ENCODE assay signal across 1 cellular context in the genomic region with DNA sequence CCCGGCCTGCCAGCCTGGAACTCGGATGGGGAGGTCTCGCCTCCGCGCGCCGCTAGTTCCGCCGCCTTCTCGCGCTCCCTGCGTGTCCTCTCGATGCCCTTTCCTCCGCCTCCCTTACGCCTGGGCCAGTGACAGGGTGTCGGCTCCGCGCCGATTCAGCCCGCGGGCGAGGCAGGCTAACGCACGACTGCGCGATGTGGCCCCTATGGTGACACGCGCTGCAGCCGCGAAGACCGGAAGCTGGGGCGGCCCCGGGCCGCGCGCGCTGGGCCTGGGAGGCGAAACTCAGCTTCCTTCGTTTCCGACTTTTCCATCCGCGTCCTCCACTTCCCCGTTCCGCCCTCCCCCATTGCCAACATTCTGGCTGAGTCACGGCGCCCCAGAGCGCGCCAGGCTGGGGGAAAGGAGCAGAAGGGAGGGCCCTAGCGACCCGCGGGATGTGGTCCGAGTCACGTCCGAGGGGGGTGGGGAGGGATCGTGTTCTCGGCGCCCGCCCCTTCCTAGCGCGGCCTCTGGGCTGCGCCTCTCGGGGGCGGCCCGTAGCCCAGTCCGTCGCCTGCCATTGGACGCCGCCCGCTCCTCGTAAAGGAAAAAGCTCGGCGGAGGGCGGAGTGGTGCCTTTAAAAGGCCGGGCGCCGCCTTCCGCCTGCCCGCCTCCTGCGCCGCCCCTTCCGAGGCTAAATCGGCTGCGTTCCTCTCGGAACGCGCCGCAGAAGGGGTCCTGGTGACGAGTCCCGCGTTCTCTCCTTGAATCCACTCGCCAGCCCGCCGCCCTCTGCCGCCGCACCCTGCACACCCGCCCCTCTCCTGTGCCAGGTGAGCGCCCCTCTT.
TF ChIP-seq lines count a peak whose summit lies in the region.

Gene ALDOA, plus strand, starts transcription at position 649 of the 831 bp plus-strand sequence. CDS start 1,138 bp downstream, outside the sequence.

TF ChIP-seq in HepG2, 621 proteins besides CTCF, POLR2A, EP300 and RAD21 (continued from another document and continues in another):
- TF ChIP-seq ZNF646 (CRISPR knock-in tag; IDR thresholded peaks at IDR 0.05) (peak; percentile 47; the same call in 1 of the 2 replicates), XBP1 (CRISPR knock-in tag; IDR thresholded peaks at IDR 0.05) (peak; percentile 31), HMG20B (CRISPR knock-in tag; conservative IDR thresholded peaks at IDR 0.05) (peak; percentile 68), ZNF446 (CRISPR knock-in tag; IDR thresholded peaks at IDR 0.05) (peak; percentile 99), GATAD1 (CRISPR knock-in tag; IDR thresholded peaks at IDR 0.05) (peak; percentile 81), ZNF605 (CRISPR knock-in tag; IDR thresholded peaks at IDR 0.05) (peak; percentile 98), HOXA5 (CRISPR knock-in tag; IDR thresholded peaks at IDR 0.05) (peak; percentile 79), TGIF2 (CRISPR knock-in tag; IDR thresholded peaks at IDR 0.05) (peak; percentile 76), FOXA3 (CRISPR knock-in tag; IDR thresholded peaks at IDR 0.05) (peak; percentile 61), REPIN1 (CRISPR knock-in tag; IDR thresholded peaks at IDR 0.05; ENCODE audit: borderline replicate concordance, low read depth) (peak; percentile 93), RARA (CRISPR knock-in tag; IDR thresholded peaks at IDR 0.05) (peak; percentile 73), ZNF615 (CRISPR knock-in tag; IDR thresholded peaks at IDR 0.05; ENCODE audit: borderline replicate concordance) (peak; percentile 31; the same call in 1 of the 2 replicates), ZNF350 (CRISPR knock-in tag; IDR thresholded peaks at IDR 0.05; ENCODE audit: borderline replicate concordance, low read depth) (peak; percentile 99), ZNF883 (CRISPR knock-in tag; IDR thresholded peaks at IDR 0.05; ENCODE audit: not compliant biosample characterization) (peak; percentile 77), ZNF496 (CRISPR knock-in tag; IDR thresholded peaks at IDR 0.05; ENCODE audit: insufficient replicate concordance) (no peak), ZBTB3 (CRISPR knock-in tag; IDR thresholded peaks at IDR 0.05; ENCODE audit: borderline replicate concordance, low read depth) (no peak; the same call in 1 of the 2 replicates), SIX4 (CRISPR knock-in tag; IDR thresholded peaks at IDR 0.05) (peak; percentile 88), SKI (IDR thresholded peaks at IDR 0.05; ENCODE audit: partially characterized antibody) (peak; percentile 60), ZNF816 (CRISPR knock-in tag; IDR thresholded peaks at IDR 0.05; ENCODE audit: borderline replicate concordance) (no peak; the same call in 1 of the 2 replicates), PRPF4 (IDR thresholded peaks at IDR 0.05; ENCODE audit: low read depth, low read length, poor library complexity, severe bottlenecking) (no peak), ZSCAN31 (CRISPR knock-in tag; IDR thresholded peaks at IDR 0.05; ENCODE audit: low read depth) (peak; percentile 96), ZNF431 (CRISPR knock-in tag; IDR thresholded peaks at IDR 0.05; ENCODE audit: borderline replicate concordance, low read depth) (peak; percentile 97), PLRG1 (conservative IDR thresholded peaks at IDR 0.05) (no peak), ZNF180 (CRISPR knock-in tag; IDR thresholded peaks at IDR 0.05; ENCODE audit: borderline replicate concordance, low read depth) (no peak), MIXL1 (CRISPR knock-in tag; IDR thresholded peaks at IDR 0.05) (peak; percentile 60; the same call in 1 of the 2 replicates), MXD4 (CRISPR knock-in tag; IDR thresholded peaks at IDR 0.05) (peak; percentile 91), ELF1 (CRISPR knock-in tag; IDR thresholded peaks at IDR 0.05) (peak; percentile 93)
- TF ChIP-seq, protein P1, sequence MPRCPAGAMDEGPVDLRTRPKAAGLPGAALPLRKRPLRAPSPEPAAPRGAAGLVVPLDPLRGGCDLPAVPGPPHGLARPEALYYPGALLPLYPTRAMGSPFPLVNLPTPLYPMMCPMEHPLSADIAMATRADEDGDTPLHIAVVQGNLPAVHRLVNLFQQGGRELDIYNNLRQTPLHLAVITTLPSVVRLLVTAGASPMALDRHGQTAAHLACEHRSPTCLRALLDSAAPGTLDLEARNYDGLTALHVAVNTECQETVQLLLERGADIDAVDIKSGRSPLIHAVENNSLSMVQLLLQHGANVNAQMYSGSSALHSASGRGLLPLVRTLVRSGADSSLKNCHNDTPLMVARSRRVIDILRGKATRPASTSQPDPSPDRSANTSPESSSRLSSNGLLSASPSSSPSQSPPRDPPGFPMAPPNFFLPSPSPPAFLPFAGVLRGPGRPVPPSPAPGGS (CRISPR knock-in tag; IDR thresholded peaks at IDR 0.05), result peak; percentile 83; the same call in 1 of the 2 replicates
- TF ChIP-seq, protein P2, sequence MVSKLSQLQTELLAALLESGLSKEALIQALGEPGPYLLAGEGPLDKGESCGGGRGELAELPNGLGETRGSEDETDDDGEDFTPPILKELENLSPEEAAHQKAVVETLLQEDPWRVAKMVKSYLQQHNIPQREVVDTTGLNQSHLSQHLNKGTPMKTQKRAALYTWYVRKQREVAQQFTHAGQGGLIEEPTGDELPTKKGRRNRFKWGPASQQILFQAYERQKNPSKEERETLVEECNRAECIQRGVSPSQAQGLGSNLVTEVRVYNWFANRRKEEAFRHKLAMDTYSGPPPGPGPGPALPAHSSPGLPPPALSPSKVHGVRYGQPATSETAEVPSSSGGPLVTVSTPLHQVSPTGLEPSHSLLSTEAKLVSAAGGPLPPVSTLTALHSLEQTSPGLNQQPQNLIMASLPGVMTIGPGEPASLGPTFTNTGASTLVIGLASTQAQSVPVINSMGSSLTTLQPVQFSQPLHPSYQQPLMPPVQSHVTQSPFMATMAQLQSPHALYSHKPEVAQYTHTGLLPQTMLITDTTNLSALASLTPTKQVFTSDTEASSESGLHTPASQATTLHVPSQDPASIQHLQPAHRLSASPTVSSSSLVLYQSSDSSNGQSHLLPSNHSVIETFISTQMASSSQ (IDR thresholded peaks at IDR 0.05; ENCODE audit: low read depth), result peak; percentile 7; the same call in 1 of the 2 replicates
- TF ChIP-seq, protein P2 (CRISPR knock-in tag; IDR thresholded peaks at IDR 0.05; ENCODE audit: borderline replicate concordance), result peak; percentile 87; the same call in 1 of the 2 replicates
- TF ChIP-seq, protein P3, sequence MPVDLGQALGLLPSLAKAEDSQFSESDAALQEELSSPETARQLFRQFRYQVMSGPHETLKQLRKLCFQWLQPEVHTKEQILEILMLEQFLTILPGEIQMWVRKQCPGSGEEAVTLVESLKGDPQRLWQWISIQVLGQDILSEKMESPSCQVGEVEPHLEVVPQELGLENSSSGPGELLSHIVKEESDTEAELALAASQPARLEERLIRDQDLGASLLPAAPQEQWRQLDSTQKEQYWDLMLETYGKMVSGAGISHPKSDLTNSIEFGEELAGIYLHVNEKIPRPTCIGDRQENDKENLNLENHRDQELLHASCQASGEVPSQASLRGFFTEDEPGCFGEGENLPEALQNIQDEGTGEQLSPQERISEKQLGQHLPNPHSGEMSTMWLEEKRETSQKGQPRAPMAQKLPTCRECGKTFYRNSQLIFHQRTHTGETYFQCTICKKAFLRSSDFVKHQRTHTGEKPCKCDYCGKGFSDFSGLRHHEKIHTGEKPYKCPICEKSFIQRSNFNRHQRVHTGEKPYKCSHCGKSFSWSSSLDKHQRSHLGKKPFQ (CRISPR knock-in tag; IDR thresholded peaks at IDR 0.05; ENCODE audit: insufficient replicate concordance), result peak; percentile 97
- TF ChIP-seq, protein P4, sequence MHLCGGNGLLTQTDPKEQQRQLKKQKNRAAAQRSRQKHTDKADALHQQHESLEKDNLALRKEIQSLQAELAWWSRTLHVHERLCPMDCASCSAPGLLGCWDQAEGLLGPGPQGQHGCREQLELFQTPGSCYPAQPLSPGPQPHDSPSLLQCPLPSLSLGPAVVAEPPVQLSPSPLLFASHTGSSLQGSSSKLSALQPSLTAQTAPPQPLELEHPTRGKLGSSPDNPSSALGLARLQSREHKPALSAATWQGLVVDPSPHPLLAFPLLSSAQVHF (CRISPR knock-in tag; IDR thresholded peaks at IDR 0.05), result 0 out of 2 replicates have a peak, but pooled peaks have one; percentile 87
- TF ChIP-seq, protein P5, sequence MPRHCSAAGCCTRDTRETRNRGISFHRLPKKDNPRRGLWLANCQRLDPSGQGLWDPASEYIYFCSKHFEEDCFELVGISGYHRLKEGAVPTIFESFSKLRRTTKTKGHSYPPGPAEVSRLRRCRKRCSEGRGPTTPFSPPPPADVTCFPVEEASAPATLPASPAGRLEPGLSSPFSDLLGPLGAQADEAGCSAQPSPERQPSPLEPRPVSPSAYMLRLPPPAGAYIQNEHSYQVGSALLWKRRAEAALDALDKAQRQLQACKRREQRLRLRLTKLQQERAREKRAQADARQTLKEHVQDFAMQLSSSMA (CRISPR knock-in tag; IDR thresholded peaks at IDR 0.05), result peak; percentile 55; the same call in 1 of the 2 replicates
- TF ChIP-seq, protein P6, sequence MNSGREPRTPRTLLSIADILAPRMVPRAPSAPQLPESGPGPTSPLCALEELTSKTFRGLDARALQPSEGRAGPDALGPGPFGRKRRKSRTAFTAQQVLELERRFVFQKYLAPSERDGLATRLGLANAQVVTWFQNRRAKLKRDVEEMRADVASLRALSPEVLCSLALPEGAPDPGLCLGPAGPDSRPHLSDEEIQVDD (CRISPR knock-in tag; IDR thresholded peaks at IDR 0.05; ENCODE audit: borderline replicate concordance), result peak; percentile 97
- TF ChIP-seq, protein P7, sequence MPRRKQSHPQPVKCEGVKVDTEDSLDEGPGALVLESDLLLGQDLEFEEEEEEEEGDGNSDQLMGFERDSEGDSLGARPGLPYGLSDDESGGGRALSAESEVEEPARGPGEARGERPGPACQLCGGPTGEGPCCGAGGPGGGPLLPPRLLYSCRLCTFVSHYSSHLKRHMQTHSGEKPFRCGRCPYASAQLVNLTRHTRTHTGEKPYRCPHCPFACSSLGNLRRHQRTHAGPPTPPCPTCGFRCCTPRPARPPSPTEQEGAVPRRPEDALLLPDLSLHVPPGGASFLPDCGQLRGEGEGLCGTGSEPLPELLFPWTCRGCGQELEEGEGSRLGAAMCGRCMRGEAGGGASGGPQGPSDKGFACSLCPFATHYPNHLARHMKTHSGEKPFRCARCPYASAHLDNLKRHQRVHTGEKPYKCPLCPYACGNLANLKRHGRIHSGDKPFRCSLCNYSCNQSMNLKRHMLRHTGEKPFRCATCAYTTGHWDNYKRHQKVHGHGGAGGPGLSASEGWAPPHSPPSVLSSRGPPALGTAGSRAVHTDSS (CRISPR knock-in tag; conservative IDR thresholded peaks at IDR 0.05), result no peak; the same call in 1 of the 2 replicates
- TF ChIP-seq, protein P8, sequence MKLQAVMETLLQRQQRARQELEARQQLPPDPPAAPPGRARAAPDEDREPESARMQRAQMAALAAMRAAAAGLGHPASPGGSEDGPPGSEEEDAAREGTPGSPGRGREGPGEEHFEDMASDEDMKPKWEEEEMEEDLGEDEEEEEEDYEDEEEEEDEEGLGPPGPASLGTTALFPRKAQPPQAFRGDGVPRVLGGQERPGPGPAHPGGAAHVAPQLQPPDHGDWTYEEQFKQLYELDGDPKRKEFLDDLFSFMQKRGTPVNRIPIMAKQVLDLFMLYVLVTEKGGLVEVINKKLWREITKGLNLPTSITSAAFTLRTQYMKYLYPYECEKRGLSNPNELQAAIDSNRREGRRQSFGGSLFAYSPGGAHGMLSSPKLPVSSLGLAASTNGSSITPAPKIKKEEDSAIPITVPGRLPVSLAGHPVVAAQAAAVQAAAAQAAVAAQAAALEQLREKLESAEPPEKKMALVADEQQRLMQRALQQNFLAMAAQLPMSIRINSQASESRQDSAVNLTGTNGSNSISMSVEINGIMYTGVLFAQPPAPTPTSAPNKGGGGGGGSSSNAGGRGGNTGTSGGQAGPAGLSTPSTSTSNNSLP (IDR thresholded peaks at IDR 0.05; ENCODE audit: low read depth, low read length), result no peak; the same call in 1 of the 2 replicates
